ENCODE assay signal across 1 cellular context in genomic region chr4:173990879-173991231, GRCh38.
TF ChIP-seq lines count a peak whose summit lies in the region.

No MANE protein-coding gene starts in this region.

TF ChIP-seq in GM23338, 12 proteins besides CTCF, POLR2A, EP300 and RAD21 (continued from another document):
- no peak for TF ChIP-seq ZNF462 (CRISPR knock-in tag; IDR thresholded peaks at IDR 0.05)
- TF ChIP-seq, protein P1, sequence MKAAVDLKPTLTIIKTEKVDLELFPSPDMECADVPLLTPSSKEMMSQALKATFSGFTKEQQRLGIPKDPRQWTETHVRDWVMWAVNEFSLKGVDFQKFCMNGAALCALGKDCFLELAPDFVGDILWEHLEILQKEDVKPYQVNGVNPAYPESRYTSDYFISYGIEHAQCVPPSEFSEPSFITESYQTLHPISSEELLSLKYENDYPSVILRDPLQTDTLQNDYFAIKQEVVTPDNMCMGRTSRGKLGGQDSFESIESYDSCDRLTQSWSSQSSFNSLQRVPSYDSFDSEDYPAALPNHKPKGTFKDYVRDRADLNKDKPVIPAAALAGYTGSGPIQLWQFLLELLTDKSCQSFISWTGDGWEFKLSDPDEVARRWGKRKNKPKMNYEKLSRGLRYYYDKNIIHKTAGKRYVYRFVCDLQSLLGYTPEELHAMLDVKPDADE (IDR thresholded peaks at IDR 0.05), result no peak
- TF ChIP-seq CREB1 (CRISPR knock-in tag; IDR thresholded peaks at IDR 0.05; ENCODE audit: low read depth), result no peak
- TF ChIP-seq REST (IDR thresholded peaks at IDR 0.05; ENCODE audit: unreplicated experiment), result no peak
- TF ChIP-seq JUNB (IDR thresholded peaks at IDR 0.05; ENCODE audit: unreplicated experiment), result no peak
- TF ChIP-seq STAT1 (IDR thresholded peaks at IDR 0.05; ENCODE audit: unreplicated experiment), result no peak
- no peak for TF ChIP-seq ZNF114 (CRISPR knock-in tag; IDR thresholded peaks at IDR 0.05)
